1 cellular context compared by ENCODE assay signal in genomic region chr5:77356740-77357139, GRCh38.
TF ChIP-seq lines count a peak whose summit lies in the region.

No MANE protein-coding gene starts in this region.

TF ChIP-seq in WTC11, 78 proteins besides CTCF, POLR2A, EP300 and RAD21 (continued from another document):
- TF ChIP-seq, protein P1, sequence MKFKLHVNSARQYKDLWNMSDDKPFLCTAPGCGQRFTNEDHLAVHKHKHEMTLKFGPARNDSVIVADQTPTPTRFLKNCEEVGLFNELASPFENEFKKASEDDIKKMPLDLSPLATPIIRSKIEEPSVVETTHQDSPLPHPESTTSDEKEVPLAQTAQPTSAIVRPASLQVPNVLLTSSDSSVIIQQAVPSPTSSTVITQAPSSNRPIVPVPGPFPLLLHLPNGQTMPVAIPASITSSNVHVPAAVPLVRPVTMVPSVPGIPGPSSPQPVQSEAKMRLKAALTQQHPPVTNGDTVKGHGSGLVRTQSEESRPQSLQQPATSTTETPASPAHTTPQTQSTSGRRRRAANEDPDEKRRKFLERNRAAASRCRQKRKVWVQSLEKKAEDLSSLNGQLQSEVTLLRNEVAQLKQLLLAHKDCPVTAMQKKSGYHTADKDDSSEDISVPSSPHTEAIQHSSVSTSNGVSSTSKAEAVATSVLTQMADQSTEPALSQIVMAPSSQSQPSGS (CRISPR knock-in tag; IDR thresholded peaks at IDR 0.05; ENCODE audit: borderline replicate concordance, low read depth), result no peak
- TF ChIP-seq STAT6 (CRISPR knock-in tag; conservative IDR thresholded peaks at IDR 0.05; ENCODE audit: low read depth), result no peak
- no peak for TF ChIP-seq E2F4 (CRISPR knock-in tag; IDR thresholded peaks at IDR 0.05; ENCODE audit: borderline replicate concordance, low read depth)
- no peak for TF ChIP-seq NR3C1 (CRISPR knock-in tag; conservative IDR thresholded peaks at IDR 0.05; ENCODE audit: low read depth)
- TF ChIP-seq TP53 (CRISPR knock-in tag; IDR thresholded peaks at IDR 0.05), result no peak
- TF ChIP-seq ZNF671 (CRISPR knock-in tag; IDR thresholded peaks at IDR 0.05), result no peak
- no peak for TF ChIP-seq NFE2L1 (CRISPR knock-in tag; IDR thresholded peaks at IDR 0.05)
- no peak for TF ChIP-seq FOXJ3 (CRISPR knock-in tag; IDR thresholded peaks at IDR 0.05; ENCODE audit: borderline replicate concordance)
- TF ChIP-seq ZNF232 (CRISPR knock-in tag; IDR thresholded peaks at IDR 0.05), result no peak
TF ChIP-seq in WTC11: peak in this region for 0.
